In the genomic region with DNA sequence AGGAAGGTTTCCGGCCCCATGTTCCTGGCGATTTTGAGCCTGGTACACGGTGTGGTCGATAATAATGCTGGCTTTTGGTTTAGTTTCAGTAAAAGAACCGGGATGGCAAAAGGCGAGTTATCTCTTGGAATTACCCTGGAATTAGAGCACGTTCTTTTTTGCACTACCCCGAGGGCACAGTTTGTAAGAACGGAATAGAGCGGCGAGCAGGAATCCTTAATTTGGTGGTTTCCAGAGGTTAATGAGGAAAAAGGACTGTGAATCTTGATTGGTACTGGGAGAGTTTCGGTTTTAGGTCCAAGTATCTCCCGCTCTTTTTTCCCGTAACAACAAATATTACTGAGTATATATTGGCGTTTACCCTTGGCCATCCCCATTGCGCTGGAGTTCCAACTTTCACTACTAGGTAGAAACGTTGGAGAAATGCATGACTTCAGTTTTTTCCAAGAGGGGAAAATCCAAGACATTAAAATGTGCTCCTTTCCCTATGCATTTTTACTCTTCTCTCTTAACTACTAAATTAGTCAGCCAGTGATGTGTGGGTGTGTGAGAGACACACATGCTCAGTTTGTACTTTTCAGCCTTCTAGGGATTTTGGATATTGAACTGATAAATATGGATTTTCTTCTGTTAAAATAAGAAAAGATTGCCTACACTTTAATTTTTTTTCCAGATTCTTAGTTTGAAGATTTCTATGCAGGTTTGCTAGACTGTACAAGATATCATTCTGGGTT, we compare ENCODE assay signal across 1 cellular context.
TF ChIP-seq lines count a peak whose summit lies in the region.

No MANE protein-coding gene starts in this region.

TF ChIP-seq in HepG2, 621 proteins besides CTCF, POLR2A, EP300 and RAD21 (continued from another document and continues in another):
- TF ChIP-seq, protein P1, sequence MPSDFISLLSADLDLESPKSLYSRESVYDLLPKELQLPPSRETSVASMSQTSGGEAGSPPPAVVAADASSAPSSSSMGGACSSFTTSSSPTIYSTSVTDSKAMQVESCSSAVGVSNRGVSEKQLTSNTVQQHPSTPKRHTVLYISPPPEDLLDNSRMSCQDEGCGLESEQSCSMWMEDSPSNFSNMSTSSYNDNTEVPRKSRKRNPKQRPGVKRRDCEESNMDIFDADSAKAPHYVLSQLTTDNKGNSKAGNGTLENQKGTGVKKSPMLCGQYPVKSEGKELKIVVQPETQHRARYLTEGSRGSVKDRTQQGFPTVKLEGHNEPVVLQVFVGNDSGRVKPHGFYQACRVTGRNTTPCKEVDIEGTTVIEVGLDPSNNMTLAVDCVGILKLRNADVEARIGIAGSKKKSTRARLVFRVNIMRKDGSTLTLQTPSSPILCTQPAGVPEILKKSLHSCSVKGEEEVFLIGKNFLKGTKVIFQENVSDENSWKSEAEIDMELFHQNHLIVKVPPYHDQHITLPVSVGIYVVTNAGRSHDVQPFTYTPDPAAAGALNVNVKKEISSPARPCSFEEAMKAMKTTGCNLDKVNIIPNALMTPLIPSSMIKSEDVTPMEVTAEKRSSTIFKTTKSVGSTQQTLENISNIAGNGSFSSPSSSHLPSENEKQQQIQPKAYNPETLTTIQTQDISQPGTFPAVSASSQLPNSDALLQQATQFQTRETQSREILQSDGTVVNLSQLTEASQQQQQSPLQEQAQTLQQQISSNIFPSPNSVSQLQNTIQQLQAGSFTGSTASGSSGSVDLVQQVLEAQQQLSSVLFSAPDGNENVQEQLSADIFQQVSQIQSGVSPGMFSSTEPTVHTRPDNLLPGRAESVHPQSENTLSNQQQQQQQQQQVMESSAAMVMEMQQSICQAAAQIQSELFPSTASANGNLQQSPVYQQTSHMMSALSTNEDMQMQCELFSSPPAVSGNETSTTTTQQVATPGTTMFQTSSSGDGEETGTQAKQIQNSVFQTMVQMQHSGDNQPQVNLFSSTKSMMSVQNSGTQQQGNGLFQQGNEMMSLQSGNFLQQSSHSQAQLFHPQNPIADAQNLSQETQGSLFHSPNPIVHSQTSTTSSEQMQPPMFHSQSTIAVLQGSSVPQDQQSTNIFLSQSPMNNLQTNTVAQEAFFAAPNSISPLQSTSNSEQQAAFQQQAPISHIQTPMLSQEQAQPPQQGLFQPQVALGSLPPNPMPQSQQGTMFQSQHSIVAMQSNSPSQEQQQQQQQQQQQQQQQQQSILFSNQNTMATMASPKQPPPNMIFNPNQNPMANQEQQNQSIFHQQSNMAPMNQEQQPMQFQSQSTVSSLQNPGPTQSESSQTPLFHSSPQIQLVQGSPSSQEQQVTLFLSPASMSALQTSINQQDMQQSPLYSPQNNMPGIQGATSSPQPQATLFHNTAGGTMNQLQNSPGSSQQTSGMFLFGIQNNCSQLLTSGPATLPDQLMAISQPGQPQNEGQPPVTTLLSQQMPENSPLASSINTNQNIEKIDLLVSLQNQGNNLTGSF (CRISPR knock-in tag; IDR thresholded peaks at IDR 0.05) = no peak
- TF ChIP-seq, protein P2, sequence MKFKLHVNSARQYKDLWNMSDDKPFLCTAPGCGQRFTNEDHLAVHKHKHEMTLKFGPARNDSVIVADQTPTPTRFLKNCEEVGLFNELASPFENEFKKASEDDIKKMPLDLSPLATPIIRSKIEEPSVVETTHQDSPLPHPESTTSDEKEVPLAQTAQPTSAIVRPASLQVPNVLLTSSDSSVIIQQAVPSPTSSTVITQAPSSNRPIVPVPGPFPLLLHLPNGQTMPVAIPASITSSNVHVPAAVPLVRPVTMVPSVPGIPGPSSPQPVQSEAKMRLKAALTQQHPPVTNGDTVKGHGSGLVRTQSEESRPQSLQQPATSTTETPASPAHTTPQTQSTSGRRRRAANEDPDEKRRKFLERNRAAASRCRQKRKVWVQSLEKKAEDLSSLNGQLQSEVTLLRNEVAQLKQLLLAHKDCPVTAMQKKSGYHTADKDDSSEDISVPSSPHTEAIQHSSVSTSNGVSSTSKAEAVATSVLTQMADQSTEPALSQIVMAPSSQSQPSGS (CRISPR knock-in tag; IDR thresholded peaks at IDR 0.05) = 0 out of 2 replicates have a peak, but pooled peaks have one; percentile 21
- TF ChIP-seq, protein P3, sequence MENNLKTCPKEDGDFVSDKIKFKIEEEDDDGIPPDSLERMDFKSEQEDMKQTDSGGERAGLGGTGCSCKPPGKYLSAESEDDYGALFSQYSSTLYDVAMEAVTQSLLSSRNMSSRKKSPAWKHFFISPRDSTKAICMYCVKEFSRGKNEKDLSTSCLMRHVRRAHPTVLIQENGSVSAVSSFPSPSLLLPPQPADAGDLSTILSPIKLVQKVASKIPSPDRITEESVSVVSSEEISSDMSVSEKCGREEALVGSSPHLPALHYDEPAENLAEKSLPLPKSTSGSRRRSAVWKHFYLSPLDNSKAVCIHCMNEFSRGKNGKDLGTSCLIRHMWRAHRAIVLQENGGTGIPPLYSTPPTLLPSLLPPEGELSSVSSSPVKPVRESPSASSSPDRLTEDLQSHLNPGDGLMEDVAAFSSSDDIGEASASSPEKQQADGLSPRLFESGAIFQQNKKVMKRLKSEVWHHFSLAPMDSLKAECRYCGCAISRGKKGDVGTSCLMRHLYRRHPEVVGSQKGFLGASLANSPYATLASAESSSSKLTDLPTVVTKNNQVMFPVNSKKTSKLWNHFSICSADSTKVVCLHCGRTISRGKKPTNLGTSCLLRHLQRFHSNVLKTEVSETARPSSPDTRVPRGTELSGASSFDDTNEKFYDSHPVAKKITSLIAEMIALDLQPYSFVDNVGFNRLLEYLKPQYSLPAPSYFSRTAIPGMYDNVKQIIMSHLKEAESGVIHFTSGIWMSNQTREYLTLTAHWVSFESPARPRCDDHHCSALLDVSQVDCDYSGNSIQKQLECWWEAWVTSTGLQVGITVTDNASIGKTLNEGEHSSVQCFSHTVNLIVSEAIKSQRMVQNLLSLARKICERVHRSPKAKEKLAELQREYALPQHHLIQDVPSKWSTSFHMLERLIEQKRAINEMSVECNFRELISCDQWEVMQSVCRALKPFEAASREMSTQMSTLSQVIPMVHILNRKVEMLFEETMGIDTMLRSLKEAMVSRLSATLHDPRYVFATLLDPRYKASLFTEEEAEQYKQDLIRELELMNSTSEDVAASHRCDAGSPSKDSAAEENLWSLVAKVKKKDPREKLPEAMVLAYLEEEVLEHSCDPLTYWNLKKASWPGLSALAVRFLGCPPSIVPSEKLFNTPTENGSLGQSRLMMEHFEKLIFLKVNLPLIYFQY (CRISPR knock-in tag; IDR thresholded peaks at IDR 0.05; ENCODE audit: borderline replicate concordance) = 0 out of 2 replicates have a peak, but pooled peaks have one; percentile 3
- TF ChIP-seq ARNTL (CRISPR knock-in tag; IDR thresholded peaks at IDR 0.05) (0 out of 2 replicates have a peak, but pooled peaks have one; percentile 7), AKAP8 (CRISPR knock-in tag; IDR thresholded peaks at IDR 0.05) (0 out of 2 replicates have a peak, but pooled peaks have one; percentile 2), ZFP1 (CRISPR knock-in tag; IDR thresholded peaks at IDR 0.05) (0 out of 2 replicates have a peak, but pooled peaks have one; percentile 5), NR2F2 (IDR thresholded peaks at IDR 0.05; ENCODE audit: borderline replicate concordance, low read depth) (no peak), CREM (IDR thresholded peaks at IDR 0.05) (peak; percentile 59), CREM (CRISPR knock-in tag; IDR thresholded peaks at IDR 0.05) (no peak), RORA (CRISPR knock-in tag; IDR thresholded peaks at IDR 0.05) (no peak), HDAC6 (IDR thresholded peaks at IDR 0.05; ENCODE audit: low read depth, low read length) (no peak), CREB1 (IDR thresholded peaks at IDR 0.05) (no peak), CREB1 (CRISPR knock-in tag; IDR thresholded peaks at IDR 0.05) (0 out of 2 replicates have a peak, but pooled peaks have one; percentile 45), ZNF781 (CRISPR knock-in tag; IDR thresholded peaks at IDR 0.05; ENCODE audit: borderline replicate concordance, not compliant biosample characterization) (peak; percentile 11), ZNF138 (CRISPR knock-in tag; IDR thresholded peaks at IDR 0.05; ENCODE audit: low read depth) (no peak), BCL6 (CRISPR knock-in tag; IDR thresholded peaks at IDR 0.05) (peak; percentile 34; the same call in 1 of the 2 replicates), ZBTB7A (CRISPR knock-in tag; IDR thresholded peaks at IDR 0.05) (0 out of 2 replicates have a peak, but pooled peaks have one; percentile 39), THAP11 (CRISPR knock-in tag; IDR thresholded peaks at IDR 0.05) (peak; percentile 0; the same call in 1 of the 2 replicates), SALL2 (CRISPR knock-in tag; IDR thresholded peaks at IDR 0.05) (0 out of 2 replicates have a peak, but pooled peaks have one; percentile 12), ZNF788 (CRISPR knock-in tag; IDR thresholded peaks at IDR 0.05; ENCODE audit: borderline replicate concordance) (peak; percentile 4; the same call in 1 of the 2 replicates), TBX2 (CRISPR knock-in tag; IDR thresholded peaks at IDR 0.05; ENCODE audit: borderline replicate concordance) (0 out of 2 replicates have a peak, but pooled peaks have one; percentile 4), SAFB2 (CRISPR knock-in tag; IDR thresholded peaks at IDR 0.05; ENCODE audit: borderline replicate concordance, low read depth) (0 out of 2 replicates have a peak, but pooled peaks have one; percentile 5)
- TF ChIP-seq, protein P4, sequence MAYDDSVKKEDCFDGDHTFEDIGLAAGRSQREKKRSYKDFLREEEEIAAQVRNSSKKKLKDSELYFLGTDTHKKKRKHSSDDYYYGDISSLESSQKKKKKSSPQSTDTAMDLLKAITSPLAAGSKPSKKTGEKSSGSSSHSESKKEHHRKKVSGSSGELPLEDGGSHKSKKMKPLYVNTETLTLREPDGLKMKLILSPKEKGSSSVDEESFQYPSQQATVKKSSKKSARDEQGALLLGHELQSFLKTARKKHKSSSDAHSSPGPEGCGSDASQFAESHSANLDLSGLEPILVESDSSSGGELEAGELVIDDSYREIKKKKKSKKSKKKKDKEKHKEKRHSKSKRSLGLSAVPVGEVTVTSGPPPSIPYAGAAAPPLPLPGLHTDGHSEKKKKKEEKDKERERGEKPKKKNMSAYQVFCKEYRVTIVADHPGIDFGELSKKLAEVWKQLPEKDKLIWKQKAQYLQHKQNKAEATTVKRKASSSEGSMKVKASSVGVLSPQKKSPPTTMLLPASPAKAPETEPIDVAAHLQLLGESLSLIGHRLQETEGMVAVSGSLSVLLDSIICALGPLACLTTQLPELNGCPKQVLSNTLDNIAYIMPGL (CRISPR knock-in tag; IDR thresholded peaks at IDR 0.05; ENCODE audit: borderline replicate concordance in 1 of 2, low read depth in 1 of 2) = no peak
- TF ChIP-seq, protein P5, sequence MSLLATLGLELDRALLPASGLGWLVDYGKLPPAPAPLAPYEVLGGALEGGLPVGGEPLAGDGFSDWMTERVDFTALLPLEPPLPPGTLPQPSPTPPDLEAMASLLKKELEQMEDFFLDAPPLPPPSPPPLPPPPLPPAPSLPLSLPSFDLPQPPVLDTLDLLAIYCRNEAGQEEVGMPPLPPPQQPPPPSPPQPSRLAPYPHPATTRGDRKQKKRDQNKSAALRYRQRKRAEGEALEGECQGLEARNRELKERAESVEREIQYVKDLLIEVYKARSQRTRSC (CRISPR knock-in tag; IDR thresholded peaks at IDR 0.05; ENCODE audit: low read depth) = no peak
- TF ChIP-seq, protein P6, sequence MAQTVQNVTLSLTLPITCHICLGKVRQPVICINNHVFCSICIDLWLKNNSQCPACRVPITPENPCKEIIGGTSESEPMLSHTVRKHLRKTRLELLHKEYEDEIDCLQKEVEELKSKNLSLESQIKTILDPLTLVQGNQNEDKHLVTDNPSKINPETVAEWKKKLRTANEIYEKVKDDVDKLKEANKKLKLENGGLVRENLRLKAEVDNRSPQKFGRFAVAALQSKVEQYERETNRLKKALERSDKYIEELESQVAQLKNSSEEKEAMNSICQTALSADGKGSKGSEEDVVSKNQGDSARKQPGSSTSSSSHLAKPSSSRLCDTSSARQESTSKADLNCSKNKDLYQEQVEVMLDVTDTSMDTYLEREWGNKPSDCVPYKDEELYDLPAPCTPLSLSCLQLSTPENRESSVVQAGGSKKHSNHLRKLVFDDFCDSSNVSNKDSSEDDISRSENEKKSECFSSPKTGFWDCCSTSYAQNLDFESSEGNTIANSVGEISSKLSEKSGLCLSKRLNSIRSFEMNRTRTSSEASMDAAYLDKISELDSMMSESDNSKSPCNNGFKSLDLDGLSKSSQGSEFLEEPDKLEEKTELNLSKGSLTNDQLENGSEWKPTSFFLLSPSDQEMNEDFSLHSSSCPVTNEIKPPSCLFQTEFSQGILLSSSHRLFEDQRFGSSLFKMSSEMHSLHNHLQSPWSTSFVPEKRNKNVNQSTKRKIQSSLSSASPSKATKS (CRISPR knock-in tag; IDR thresholded peaks at IDR 0.05) = no peak
- TF ChIP-seq, protein P7, sequence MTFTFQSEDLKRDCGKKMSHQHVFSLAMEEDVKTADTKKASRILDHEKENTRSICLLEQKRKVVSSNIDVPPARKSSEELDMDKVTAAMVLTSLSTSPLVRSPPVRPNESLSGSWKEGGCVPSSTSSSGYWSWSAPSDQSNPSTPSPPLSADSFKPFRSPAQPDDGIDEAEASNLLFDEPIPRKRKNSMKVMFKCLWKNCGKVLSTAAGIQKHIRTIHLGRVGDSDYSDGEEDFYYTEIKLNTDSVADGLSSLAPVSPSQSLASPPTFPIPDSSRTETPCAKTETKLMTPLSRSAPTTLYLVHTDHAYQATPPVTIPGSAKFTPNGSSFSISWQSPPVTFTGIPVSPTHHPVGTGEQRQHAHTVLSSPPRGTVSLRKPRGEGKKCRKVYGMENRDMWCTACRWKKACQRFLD (CRISPR knock-in tag; IDR thresholded peaks at IDR 0.05; ENCODE audit: borderline replicate concordance) = no peak
- TF ChIP-seq, protein P8, sequence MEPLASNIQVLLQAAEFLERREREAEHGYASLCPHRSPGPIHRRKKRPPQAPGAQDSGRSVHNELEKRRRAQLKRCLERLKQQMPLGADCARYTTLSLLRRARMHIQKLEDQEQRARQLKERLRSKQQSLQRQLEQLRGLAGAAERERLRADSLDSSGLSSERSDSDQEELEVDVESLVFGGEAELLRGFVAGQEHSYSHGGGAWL (CRISPR knock-in tag; IDR thresholded peaks at IDR 0.05) = no peak
- TF ChIP-seq, protein P9, sequence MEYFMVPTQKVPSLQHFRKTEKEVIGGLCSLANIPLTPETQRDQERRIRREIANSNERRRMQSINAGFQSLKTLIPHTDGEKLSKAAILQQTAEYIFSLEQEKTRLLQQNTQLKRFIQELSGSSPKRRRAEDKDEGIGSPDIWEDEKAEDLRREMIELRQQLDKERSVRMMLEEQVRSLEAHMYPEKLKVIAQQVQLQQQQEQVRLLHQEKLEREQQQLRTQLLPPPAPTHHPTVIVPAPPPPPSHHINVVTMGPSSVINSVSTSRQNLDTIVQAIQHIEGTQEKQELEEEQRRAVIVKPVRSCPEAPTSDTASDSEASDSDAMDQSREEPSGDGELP (IDR thresholded peaks at IDR 0.05; ENCODE audit: borderline replicate concordance, low read depth) = no peak
